In the genomic region with DNA sequence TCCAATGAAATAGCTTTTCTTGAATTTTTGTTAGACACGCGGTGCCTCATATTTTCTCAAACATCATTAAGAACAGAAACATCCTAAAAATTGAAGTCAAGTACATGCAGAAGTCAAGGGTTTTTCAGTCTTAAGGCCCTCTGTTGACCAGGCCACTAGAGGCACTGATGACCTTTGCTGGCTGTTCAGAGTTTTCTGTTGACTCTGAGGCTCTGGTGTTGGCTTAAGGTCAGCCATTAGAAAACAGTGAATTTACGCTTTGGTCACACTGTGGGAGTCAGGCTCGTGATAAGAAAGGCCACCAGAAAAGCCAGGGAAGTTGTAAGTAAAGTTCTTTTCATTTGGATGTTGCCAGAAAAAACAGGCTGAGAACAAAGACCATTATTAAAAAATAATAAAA, we compare ENCODE assay signal across 1 cellular context.
TF ChIP-seq lines count a peak whose summit lies in the region.

No MANE protein-coding gene starts in this region.

TF ChIP-seq in HepG2, 621 proteins besides CTCF, POLR2A, EP300 and RAD21 (continued from another document and continues in another):
- TF ChIP-seq, protein P1, sequence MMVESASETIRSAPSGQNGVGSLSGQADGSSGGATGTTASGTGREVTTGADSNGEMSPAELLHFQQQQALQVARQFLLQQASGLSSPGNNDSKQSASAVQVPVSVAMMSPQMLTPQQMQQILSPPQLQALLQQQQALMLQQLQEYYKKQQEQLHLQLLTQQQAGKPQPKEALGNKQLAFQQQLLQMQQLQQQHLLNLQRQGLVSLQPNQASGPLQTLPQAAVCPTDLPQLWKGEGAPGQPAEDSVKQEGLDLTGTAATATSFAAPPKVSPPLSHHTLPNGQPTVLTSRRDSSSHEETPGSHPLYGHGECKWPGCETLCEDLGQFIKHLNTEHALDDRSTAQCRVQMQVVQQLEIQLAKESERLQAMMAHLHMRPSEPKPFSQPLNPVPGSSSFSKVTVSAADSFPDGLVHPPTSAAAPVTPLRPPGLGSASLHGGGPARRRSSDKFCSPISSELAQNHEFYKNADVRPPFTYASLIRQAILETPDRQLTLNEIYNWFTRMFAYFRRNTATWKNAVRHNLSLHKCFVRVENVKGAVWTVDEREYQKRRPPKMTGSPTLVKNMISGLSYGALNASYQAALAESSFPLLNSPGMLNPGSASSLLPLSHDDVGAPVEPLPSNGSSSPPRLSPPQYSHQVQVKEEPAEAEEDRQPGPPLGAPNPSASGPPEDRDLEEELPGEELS (CRISPR knock-in tag; IDR thresholded peaks at IDR 0.05), result peak; percentile 76
- TF ChIP-seq MIXL1 (CRISPR knock-in tag; IDR thresholded peaks at IDR 0.05) (peak; percentile 53; the same call in 1 of the 2 replicates), HMG20A (CRISPR knock-in tag; IDR thresholded peaks at IDR 0.05; ENCODE audit: borderline replicate concordance) (peak; percentile 75; the same call in 1 of the 2 replicates), ZSCAN29 (CRISPR knock-in tag; conservative IDR thresholded peaks at IDR 0.05) (peak; percentile 70; the same call in 1 of the 2 replicates), STAT5B (CRISPR knock-in tag; IDR thresholded peaks at IDR 0.05) (no peak), SAP130 (CRISPR knock-in tag; IDR thresholded peaks at IDR 0.05; ENCODE audit: low read depth) (peak; percentile 44), RXRA (CRISPR knock-in tag; IDR thresholded peaks at IDR 0.05) (no peak; the same call in 1 of the 2 replicates), FOXO1 (CRISPR knock-in tag; IDR thresholded peaks at IDR 0.05) (peak; percentile 75), ELF4 (CRISPR knock-in tag; IDR thresholded peaks at IDR 0.05; ENCODE audit: borderline replicate concordance) (0 out of 2 replicates have a peak, but pooled peaks have one; percentile 50), ZNF605 (CRISPR knock-in tag; IDR thresholded peaks at IDR 0.05) (peak; percentile 38; the same call in 1 of the 2 replicates), RXRB (CRISPR knock-in tag; IDR thresholded peaks at IDR 0.05; ENCODE audit: borderline replicate concordance) (peak; percentile 54; the same call in 1 of the 2 replicates), TBL1XR1 (IDR thresholded peaks at IDR 0.05; ENCODE audit: borderline replicate concordance, low read length, partially characterized antibody) (no peak), POGZ (CRISPR knock-in tag; IDR thresholded peaks at IDR 0.05) (peak; percentile 93), RARA (CRISPR knock-in tag; IDR thresholded peaks at IDR 0.05) (peak; percentile 80), PITX1 (CRISPR knock-in tag; IDR thresholded peaks at IDR 0.05) (peak; percentile 81), ZNF788 (CRISPR knock-in tag; IDR thresholded peaks at IDR 0.05; ENCODE audit: borderline replicate concordance) (peak; percentile 69; the same call in 1 of the 2 replicates), SOX13 (IDR thresholded peaks at IDR 0.05) (no peak), SOX13 (CRISPR knock-in tag; conservative IDR thresholded peaks at IDR 0.05 in 1 of 2, IDR thresholded peaks at IDR 0.05 in 1 of 2) (peak in 1 of 2 experiments; percentile 61; a peak in 1 of 4 replicates), HDAC1 (CRISPR knock-in tag; IDR thresholded peaks at IDR 0.05) (peak; percentile 65; the same call in 1 of the 2 replicates), ELF3 (CRISPR knock-in tag; IDR thresholded peaks at IDR 0.05) (peak; percentile 64; the same call in 1 of the 2 replicates), REXO4 (CRISPR knock-in tag; IDR thresholded peaks at IDR 0.05; ENCODE audit: borderline replicate concordance) (no peak), EEA1 (CRISPR knock-in tag; IDR thresholded peaks at IDR 0.05; ENCODE audit: borderline replicate concordance) (no peak), ZNF792 (CRISPR knock-in tag; IDR thresholded peaks at IDR 0.05) (0 out of 2 replicates have a peak, but pooled peaks have one; percentile 38), IRX3 (CRISPR knock-in tag; IDR thresholded peaks at IDR 0.05; ENCODE audit: borderline replicate concordance, low read depth) (no peak), ZNF737 (CRISPR knock-in tag; IDR thresholded peaks at IDR 0.05; ENCODE audit: borderline replicate concordance) (no peak), KAT8 (CRISPR knock-in tag; IDR thresholded peaks at IDR 0.05) (peak; percentile 65; the same call in 1 of the 2 replicates), MAFG (CRISPR knock-in tag; IDR thresholded peaks at IDR 0.05) (no peak), ZNF230 (CRISPR knock-in tag; IDR thresholded peaks at IDR 0.05) (no peak), ZNF354B (CRISPR knock-in tag; IDR thresholded peaks at IDR 0.05) (no peak), KDM1A (CRISPR knock-in tag; IDR thresholded peaks at IDR 0.05) (no peak), ZBTB42 (CRISPR knock-in tag; IDR thresholded peaks at IDR 0.05) (no peak), FOXP1 (IDR thresholded peaks at IDR 0.05) (no peak), FOXP1 (CRISPR knock-in tag; IDR thresholded peaks at IDR 0.05) (peak; percentile 71), ATF1 (CRISPR knock-in tag; IDR thresholded peaks at IDR 0.05) (peak; percentile 50; the same call in 1 of the 2 replicates)
- TF ChIP-seq, protein P2, sequence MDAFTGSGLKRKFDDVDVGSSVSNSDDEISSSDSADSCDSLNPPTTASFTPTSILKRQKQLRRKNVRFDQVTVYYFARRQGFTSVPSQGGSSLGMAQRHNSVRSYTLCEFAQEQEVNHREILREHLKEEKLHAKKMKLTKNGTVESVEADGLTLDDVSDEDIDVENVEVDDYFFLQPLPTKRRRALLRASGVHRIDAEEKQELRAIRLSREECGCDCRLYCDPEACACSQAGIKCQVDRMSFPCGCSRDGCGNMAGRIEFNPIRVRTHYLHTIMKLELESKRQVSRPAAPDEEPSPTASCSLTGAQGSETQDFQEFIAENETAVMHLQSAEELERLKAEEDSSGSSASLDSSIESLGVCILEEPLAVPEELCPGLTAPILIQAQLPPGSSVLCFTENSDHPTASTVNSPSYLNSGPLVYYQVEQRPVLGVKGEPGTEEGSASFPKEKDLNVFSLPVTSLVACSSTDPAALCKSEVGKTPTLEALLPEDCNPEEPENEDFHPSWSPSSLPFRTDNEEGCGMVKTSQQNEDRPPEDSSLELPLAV (CRISPR knock-in tag; conservative IDR thresholded peaks at IDR 0.05; ENCODE audit: low read depth), result no peak
- TF ChIP-seq, protein P3, sequence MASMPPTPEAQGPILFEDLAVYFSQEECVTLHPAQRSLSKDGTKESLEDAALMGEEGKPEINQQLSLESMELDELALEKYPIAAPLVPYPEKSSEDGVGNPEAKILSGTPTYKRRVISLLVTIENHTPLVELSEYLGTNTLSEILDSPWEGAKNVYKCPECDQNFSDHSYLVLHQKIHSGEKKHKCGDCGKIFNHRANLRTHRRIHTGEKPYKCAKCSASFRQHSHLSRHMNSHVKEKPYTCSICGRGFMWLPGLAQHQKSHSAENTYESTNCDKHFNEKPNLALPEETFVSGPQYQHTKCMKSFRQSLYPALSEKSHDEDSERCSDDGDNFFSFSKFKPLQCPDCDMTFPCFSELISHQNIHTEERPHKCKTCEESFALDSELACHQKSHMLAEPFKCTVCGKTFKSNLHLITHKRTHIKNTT (CRISPR knock-in tag; IDR thresholded peaks at IDR 0.05), result no peak
- TF ChIP-seq, protein P4, sequence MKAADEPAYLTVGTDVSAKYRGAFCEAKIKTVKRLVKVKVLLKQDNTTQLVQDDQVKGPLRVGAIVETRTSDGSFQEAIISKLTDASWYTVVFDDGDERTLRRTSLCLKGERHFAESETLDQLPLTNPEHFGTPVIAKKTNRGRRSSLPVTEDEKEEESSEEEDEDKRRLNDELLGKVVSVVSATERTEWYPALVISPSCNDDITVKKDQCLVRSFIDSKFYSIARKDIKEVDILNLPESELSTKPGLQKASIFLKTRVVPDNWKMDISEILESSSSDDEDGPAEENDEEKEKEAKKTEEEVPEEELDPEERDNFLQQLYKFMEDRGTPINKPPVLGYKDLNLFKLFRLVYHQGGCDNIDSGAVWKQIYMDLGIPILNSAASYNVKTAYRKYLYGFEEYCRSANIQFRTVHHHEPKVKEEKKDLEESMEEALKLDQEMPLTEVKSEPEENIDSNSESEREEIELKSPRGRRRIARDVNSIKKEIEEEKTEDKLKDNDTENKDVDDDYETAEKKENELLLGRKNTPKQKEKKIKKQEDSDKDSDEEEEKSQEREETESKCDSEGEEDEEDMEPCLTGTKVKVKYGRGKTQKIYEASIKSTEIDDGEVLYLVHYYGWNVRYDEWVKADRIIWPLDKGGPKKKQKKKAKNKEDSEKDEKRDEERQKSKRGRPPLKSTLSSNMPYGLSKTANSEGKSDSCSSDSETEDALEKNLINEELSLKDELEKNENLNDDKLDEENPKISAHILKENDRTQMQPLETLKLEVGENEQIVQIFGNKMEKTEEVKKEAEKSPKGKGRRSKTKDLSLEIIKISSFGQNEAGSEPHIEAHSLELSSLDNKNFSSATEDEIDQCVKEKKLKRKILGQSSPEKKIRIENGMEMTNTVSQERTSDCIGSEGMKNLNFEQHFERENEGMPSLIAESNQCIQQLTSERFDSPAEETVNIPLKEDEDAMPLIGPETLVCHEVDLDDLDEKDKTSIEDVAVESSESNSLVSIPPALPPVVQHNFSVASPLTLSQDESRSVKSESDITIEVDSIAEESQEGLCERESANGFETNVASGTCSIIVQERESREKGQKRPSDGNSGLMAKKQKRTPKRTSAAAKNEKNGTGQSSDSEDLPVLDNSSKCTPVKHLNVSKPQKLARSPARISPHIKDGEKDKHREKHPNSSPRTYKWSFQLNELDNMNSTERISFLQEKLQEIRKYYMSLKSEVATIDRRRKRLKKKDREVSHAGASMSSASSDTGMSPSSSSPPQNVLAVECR (CRISPR knock-in tag; IDR thresholded peaks at IDR 0.05; ENCODE audit: borderline replicate concordance), result peak; percentile 36; the same call in 1 of the 2 replicates
- TF ChIP-seq, protein P5, sequence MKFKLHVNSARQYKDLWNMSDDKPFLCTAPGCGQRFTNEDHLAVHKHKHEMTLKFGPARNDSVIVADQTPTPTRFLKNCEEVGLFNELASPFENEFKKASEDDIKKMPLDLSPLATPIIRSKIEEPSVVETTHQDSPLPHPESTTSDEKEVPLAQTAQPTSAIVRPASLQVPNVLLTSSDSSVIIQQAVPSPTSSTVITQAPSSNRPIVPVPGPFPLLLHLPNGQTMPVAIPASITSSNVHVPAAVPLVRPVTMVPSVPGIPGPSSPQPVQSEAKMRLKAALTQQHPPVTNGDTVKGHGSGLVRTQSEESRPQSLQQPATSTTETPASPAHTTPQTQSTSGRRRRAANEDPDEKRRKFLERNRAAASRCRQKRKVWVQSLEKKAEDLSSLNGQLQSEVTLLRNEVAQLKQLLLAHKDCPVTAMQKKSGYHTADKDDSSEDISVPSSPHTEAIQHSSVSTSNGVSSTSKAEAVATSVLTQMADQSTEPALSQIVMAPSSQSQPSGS (CRISPR knock-in tag; IDR thresholded peaks at IDR 0.05), result no peak
- TF ChIP-seq, protein P6, sequence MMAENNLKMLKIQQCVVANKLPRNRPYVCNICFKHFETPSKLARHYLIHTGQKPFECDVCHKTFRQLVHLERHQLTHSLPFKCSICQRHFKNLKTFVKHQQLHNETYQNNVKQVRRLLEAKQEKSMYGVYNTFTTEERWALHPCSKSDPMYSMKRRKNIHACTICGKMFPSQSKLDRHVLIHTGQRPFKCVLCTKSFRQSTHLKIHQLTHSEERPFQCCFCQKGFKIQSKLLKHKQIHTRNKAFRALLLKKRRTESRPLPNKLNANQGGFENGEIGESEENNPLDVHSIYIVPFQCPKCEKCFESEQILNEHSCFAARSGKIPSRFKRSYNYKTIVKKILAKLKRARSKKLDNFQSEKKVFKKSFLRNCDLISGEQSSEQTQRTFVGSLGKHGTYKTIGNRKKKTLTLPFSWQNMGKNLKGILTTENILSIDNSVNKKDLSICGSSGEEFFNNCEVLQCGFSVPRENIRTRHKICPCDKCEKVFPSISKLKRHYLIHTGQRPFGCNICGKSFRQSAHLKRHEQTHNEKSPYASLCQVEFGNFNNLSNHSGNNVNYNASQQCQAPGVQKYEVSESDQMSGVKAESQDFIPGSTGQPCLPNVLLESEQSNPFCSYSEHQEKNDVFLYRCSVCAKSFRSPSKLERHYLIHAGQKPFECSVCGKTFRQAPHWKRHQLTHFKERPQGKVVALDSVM (CRISPR knock-in tag; IDR thresholded peaks at IDR 0.05), result peak; percentile 30; the same call in 1 of the 2 replicates
- TF ChIP-seq, protein P7, sequence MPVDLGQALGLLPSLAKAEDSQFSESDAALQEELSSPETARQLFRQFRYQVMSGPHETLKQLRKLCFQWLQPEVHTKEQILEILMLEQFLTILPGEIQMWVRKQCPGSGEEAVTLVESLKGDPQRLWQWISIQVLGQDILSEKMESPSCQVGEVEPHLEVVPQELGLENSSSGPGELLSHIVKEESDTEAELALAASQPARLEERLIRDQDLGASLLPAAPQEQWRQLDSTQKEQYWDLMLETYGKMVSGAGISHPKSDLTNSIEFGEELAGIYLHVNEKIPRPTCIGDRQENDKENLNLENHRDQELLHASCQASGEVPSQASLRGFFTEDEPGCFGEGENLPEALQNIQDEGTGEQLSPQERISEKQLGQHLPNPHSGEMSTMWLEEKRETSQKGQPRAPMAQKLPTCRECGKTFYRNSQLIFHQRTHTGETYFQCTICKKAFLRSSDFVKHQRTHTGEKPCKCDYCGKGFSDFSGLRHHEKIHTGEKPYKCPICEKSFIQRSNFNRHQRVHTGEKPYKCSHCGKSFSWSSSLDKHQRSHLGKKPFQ (CRISPR knock-in tag; IDR thresholded peaks at IDR 0.05; ENCODE audit: insufficient replicate concordance), result no peak
